In genomic region chr19:8571006-8571411, GRCh38 we compare ENCODE assay signal across 9 cellular contexts. TPM values are rescaled to one million over a fixed set of nuclear protein-coding genes. Genes with fewer than 3 reads are reported as not detected.
DNase-seq lines count a peak whose midpoint lies in the region; ATAC-seq, FAIRE-seq and TF ChIP-seq lines count a peak whose summit lies in the region.
"Had no signal": no experiment of that assay in that cellular context is flagged by ENCODE, and none has a peak within 500 bp of the region (broad histone marks: within the 10 kb centered on the region; RNA-seq: fewer than 3 reads in every experiment).

No MANE protein-coding gene starts in this region.

- no peaks in the 10 kb centered on the region for H3K27me3 Mint-ChIP-seq in activated T-cell treated with anti-CD3 and anti-CD28 coated beads, Interleukin-2, amount 50 U/mL, for 4 hours (ENCODE audit: low read depth)
- H3K27me3 Mint-ChIP-seq in immature natural killer cell (ENCODE audit: low read depth in 3 of 3), result peaks cover 32 to 61% (median 56%) of the 10 kb centered on the region in 3 donors

- TF ChIP-seq CTCF in AG10803 (conservative IDR thresholded peaks at IDR 0.05; ENCODE audit: low read length) (no peak), NB4 (IDR thresholded peaks at IDR 0.05; ENCODE audit: low read depth, low read length) (no peak), omental fat pad (IDR thresholded peaks at IDR 0.05) (no peak)

- peaks cover 4% of the 10 kb centered on the region for H3K9me3 Mint-ChIP-seq in activated T-cell treated with anti-CD3 and anti-CD28 coated beads, Interleukin-2, amount 50 U/mL, for 4 hours
- peaks cover 0 to 3% (median 0%) of the 10 kb centered on the region in 6 donors for H3K9me3 Mint-ChIP-seq in immature natural killer cell

- DNase-seq in AG10803 (ENCODE audit: low read depth) (peak; percentile 66), NB4 (ENCODE audit: low read depth) (peak; percentile 100), immature natural killer cell (peak; percentile 75 to 83 (median 80)), urothelium cell line (ENCODE audit: low spot score) (peak; percentile 33), omental fat pad (ENCODE audit: low spot score) (no peak)
- DNase-seq in activated T-cell treated with anti-CD3 and anti-CD28 coated beads, Interleukin-2, amount 50 U/mL, for 4 hours, result peak; percentile 42

- H3K4me3 ChIP-seq in AG10803 (ENCODE audit: low read length) (no peak overlapping the region), NB4 (ENCODE audit: low read depth, low read length) (peak overlapping the region; percentile 44)

- H3K4me3 Mint-ChIP-seq in activated T-cell treated with anti-CD3 and anti-CD28 coated beads, Interleukin-2, amount 50 U/mL, for 4 hours, result peak overlapping the region; percentile 68
- peak overlapping the region; percentile 91 to 100 (median 95) for H3K4me3 Mint-ChIP-seq in immature natural killer cell

- peaks cover 82% of the 10 kb centered on the region for H3K4me1 Mint-ChIP-seq in activated T-cell treated with anti-CD3 and anti-CD28 coated beads, Interleukin-2, amount 50 U/mL, for 4 hours (ENCODE audit: low read depth)
- H3K4me1 Mint-ChIP-seq in immature natural killer cell, result peaks cover 86 to 92% of the 10 kb centered on the region in 2 donors

- no peak for TF ChIP-seq POLR2A in NB4 (IDR thresholded peaks at IDR 0.05; ENCODE audit: extremely low read depth, insufficient read length)

- ATAC-seq in activated T-cell treated with anti-CD3 and anti-CD28 coated beads, Interleukin-2, amount 50 U/mL, for 4 hours, result peak; percentile 41 to 53
- ATAC-seq in omental fat pad (ENCODE audit: low FRiP score) (no peak), GM19455 (IDR thresholded peaks at IDR 0.05; ENCODE audit: unreplicated experiment) (no peak), GM19328 (IDR thresholded peaks at IDR 0.05; ENCODE audit: unreplicated experiment) (no peak)

- H3K27ac Mint-ChIP-seq in immature natural killer cell, result peak overlapping the region; percentile 91 to 98 (median 96)

- no peak for FAIRE-seq in urothelium cell line (lab: Jason Lieb, UNC)
- FAIRE-seq: G401.6 had no signal

- H3K36me3 Mint-ChIP-seq in activated T-cell treated with anti-CD3 and anti-CD28 coated beads, Interleukin-2, amount 50 U/mL, for 4 hours (ENCODE audit: insufficient read depth), result peaks cover 4% of the 10 kb centered on the region
- H3K36me3 Mint-ChIP-seq in immature natural killer cell, result peaks cover 20 to 36% (median 29%) of the 10 kb centered on the region in 3 donors

RNA-seq across cellular contexts. Expression of gene MYO1F, which starts 6.2 kb away (rescaled TPM):
- total RNA-seq in activated T-cell treated with anti-CD3 and anti-CD28 coated beads, Interleukin-2, amount 50 U/mL, for 4 hours, result 1 to 10 TPM; 4.6 to 8.0 (median 6.6) TPM
- polyA plus RNA-seq in immature natural killer cell, result 100 to 1,000 TPM; 104 to 340 (median 110) TPM
- total RNA-seq in omental fat pad, result 10 to 100 TPM; 13.9 to 86.7 (median 39.9) TPM

RNA-seq across cellular contexts. Expression of gene ADAMTS10, which starts 39.5 kb away (rescaled TPM):
- 1 to 10 TPM; 1.1 to 3.1 (median 1.5) TPM for total RNA-seq in activated T-cell treated with anti-CD3 and anti-CD28 coated beads, Interleukin-2, amount 50 U/mL, for 4 hours
- 1 to 10 TPM; 1.4 to 7.4 (median 2.3) TPM for polyA plus RNA-seq in immature natural killer cell
- total RNA-seq in omental fat pad, result 10 to 100 TPM; 16.7 to 46.7 (median 22.5) TPM

RNA-seq across cellular contexts. Expression of gene ZNF414, which starts 57.0 kb away (rescaled TPM):
- 10 to 100 TPM; 27.8 to 31.2 (median 29.4) TPM for total RNA-seq in activated T-cell treated with anti-CD3 and anti-CD28 coated beads, Interleukin-2, amount 50 U/mL, for 4 hours
- polyA plus RNA-seq in immature natural killer cell, result 10 to 100 TPM in 1 of 3 donors, 1 to 10 TPM in 2; 6.0 to 20.8 (median 8.3) TPM
- 1 to 10 TPM; 4.6 to 7.8 (median 7.4) TPM for total RNA-seq in omental fat pad

RNA-seq across cellular contexts. Expression of gene NFILZ, which starts 59.4 kb away (rescaled TPM):
- total RNA-seq in activated T-cell treated with anti-CD3 and anti-CD28 coated beads, Interleukin-2, amount 50 U/mL, for 4 hours, result not detected
- not detected for polyA plus RNA-seq in immature natural killer cell
- total RNA-seq in omental fat pad, result not detected

Comparison
In these comparisons a context has a peak if more than half of its experiments do, and no peak if none do; other contexts are left out.
1. ATAC-seq: peak in activated T-cell treated with anti-CD3 and anti-CD28 coated beads, Interleukin-2, amount 50 U/mL, for 4 hours (2 of 2); none in omental fat pad (single experiment), GM19455 (single experiment) and GM19328 (single experiment).
2. RNA of gene ADAMTS10, which starts 39.5 kb away (total RNA-seq): 16.7 to 46.7 TPM in omental fat pad; 1.1 to 3.1 TPM in activated T-cell treated with anti-CD3 and anti-CD28 coated beads, Interleukin-2, amount 50 U/mL, for 4 hours; every median in the first group is over 4 times any median in the second.